In the genomic region with DNA sequence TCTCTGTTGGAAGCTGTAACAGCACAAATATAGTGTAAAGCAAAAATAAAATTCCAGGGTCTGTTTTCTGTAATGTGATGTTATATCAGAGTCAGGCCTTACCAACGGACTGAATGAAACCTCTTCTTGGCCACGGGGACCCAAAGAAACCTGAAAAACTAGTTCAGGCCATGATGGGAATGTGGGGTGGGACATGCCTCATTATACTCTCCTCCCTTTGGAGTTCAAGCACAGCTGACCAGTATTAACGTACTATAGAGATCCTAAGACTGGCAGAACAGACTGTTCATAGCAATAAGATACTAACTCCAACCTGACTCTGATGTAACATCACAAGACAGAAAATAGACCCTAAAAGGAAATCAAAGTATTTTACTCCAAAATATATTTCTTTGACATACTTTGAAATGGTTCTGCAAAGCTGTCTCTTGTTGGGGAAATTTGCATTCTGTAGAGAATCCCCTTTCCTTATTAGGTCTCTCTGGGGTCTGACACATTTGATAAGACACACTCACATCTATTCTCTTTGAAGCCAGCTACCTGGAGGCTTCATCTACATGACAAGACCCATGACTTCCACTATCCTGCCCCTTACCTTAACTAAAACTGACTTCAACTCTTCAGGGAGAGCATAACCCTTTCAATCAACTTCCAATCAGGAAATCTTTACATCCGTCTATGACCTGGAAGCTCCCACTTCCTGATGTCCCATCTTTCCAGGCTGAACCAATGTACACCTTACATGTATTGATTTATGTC, we compare ENCODE assay signal across 27 cellular contexts.
"Had no signal": no experiment of that assay in that cellular context is flagged by ENCODE, and none has a peak within 500 bp of the region (broad histone marks: within the 10 kb centered on the region; RNA-seq: fewer than 3 reads in every experiment).

No MANE protein-coding gene starts in this region.

- H3K27me3 ChIP-seq: body of pancreas, pancreas, testis, transverse colon, vagina had no signal

- H3K27me3 Mint-ChIP-seq: activated CD8-positive, alpha-beta memory T cell treated with anti-CD3 and anti-CD28 coated beads, Interleukin-2, amount 10 ng/mL, durations not matched to agents 7 days and 5 days; activated naive CD8-positive, alpha-beta T cell; naive thymus-derived CD4-positive, alpha-beta T cell had no signal

- H3K9me3 ChIP-seq: body of pancreas, pancreas, prostate gland, testis, transverse colon, vagina had no signal

- H3K36me3 ChIP-seq: pancreas, prostate gland, transverse colon, vagina had no signal

- H3K27ac ChIP-seq: body of pancreas, pancreas, prostate gland, skin epidermis, testis, transverse colon, vagina had no signal

- H3K4me3 Mint-ChIP-seq: activated CD8-positive, alpha-beta memory T cell treated with anti-CD3 and anti-CD28 coated beads, Interleukin-2, amount 10 ng/mL, durations not matched to agents 7 days and 5 days; activated CD8-positive, alpha-beta T cell treated with anti-CD3 and anti-CD28 coated beads, Interleukin-2, amount 10 ng/mL, durations not matched to agents 7 days and 5 days; activated naive CD8-positive, alpha-beta T cell; activated T-cell treated with anti-CD3 and anti-CD28 coated beads, Interleukin-2, amount 50 U/mL, for 72 hours; naive thymus-derived CD4-positive, alpha-beta T cell; neural crest cell had no signal

- H3K4me1 Mint-ChIP-seq: activated CD8-positive, alpha-beta memory T cell treated with anti-CD3 and anti-CD28 coated beads, Interleukin-2, amount 10 ng/mL, durations not matched to agents 7 days and 5 days; naive thymus-derived CD4-positive, alpha-beta T cell; neural crest cell had no signal

- H3K36me3 Mint-ChIP-seq: activated CD8-positive, alpha-beta memory T cell treated with anti-CD3 and anti-CD28 coated beads, Interleukin-2, amount 10 ng/mL, durations not matched to agents 7 days and 5 days; activated naive CD8-positive, alpha-beta T cell; naive thymus-derived CD4-positive, alpha-beta T cell had no signal

- ATAC-seq: activated CD8-positive, alpha-beta memory T cell treated with anti-CD3 and anti-CD28 coated beads, Interleukin-2, amount 10 ng/mL, durations not matched to agents 7 days and 5 days; activated CD8-positive, alpha-beta T cell treated with anti-CD3 and anti-CD28 coated beads, Interleukin-2, amount 10 ng/mL, durations not matched to agents 7 days and 5 days; activated T-cell treated with anti-CD3 and anti-CD28 coated beads, Interleukin-2, amount 50 U/mL, for 72 hours; body of pancreas; left cardiac atrium; naive thymus-derived CD4-positive, alpha-beta T cell; pancreas; sciatic nerve; stimulated activated naive CD8-positive, alpha-beta T cell treated with anti-CD3 and anti-CD28 coated beads, Interleukin-15, Interleukin-2, amounts not matched to agents 100 U/mL and 50 U/mL, for 24 hours had no signal

- H3K4me3 ChIP-seq: body of pancreas, pancreas, prostate gland, skin epidermis, testis, transverse colon, vagina had no signal

- DNase-seq: activated CD4-positive, alpha-beta T cell treated with anti-CD3 and anti-CD28 coated beads, Interleukin-2, amount 50 U/mL, for 1 hour; activated CD8-positive, alpha-beta memory T cell treated with anti-CD3 and anti-CD28 coated beads, Interleukin-2, amount 10 ng/mL, durations not matched to agents 7 days and 5 days; activated CD8-positive, alpha-beta T cell treated with anti-CD3 and anti-CD28 coated beads, Interleukin-2, amount 10 ng/mL, durations not matched to agents 7 days and 5 days; activated naive CD4-positive, alpha-beta T cell; activated T-cell treated with anti-CD3 and anti-CD28 coated beads for 4 hours; activated T-cell treated with anti-CD3 and anti-CD28 coated beads, Interleukin-2, amount 50 U/mL, for 72 hours; aorta; body of pancreas; dermis blood vessel endothelial cell; effector CD4-positive, alpha-beta T cell; left cardiac atrium; midbrain; naive thymus-derived CD4-positive, alpha-beta T cell; nucleus accumbens; pancreas; retina; stimulated activated CD4-positive, alpha-beta T cell treated with anti-CD3 and anti-CD28 coated beads, Interleukin-12 subunit alpha, Interleukin-12 subunit beta, amount 100 ng/mL, for 4 hours; stimulated activated CD4-positive, alpha-beta T cell treated with anti-CD3 and anti-CD28 coated beads, Interleukin-4, amount 100 ng/mL, for 1 hour; stimulated activated naive CD8-positive, alpha-beta T cell treated with anti-CD3 and anti-CD28 coated beads, Interleukin-15, Interleukin-2, amounts not matched to agents 100 U/mL and 50 U/mL, for 24 hours; testis; transverse colon had no signal

- H3K4me1 ChIP-seq: body of pancreas, pancreas, prostate gland, testis, transverse colon, vagina had no signal

- H3K27ac Mint-ChIP-seq: activated CD8-positive, alpha-beta memory T cell treated with anti-CD3 and anti-CD28 coated beads, Interleukin-2, amount 10 ng/mL, durations not matched to agents 7 days and 5 days; activated CD8-positive, alpha-beta T cell treated with anti-CD3 and anti-CD28 coated beads, Interleukin-2, amount 10 ng/mL, durations not matched to agents 7 days and 5 days; activated naive CD8-positive, alpha-beta T cell; activated T-cell treated with anti-CD3 and anti-CD28 coated beads, Interleukin-2, amount 50 U/mL, for 72 hours; naive thymus-derived CD4-positive, alpha-beta T cell had no signal
